22 cellular contexts compared by ENCODE assay signal in genomic region chr7:2025188-2025587, GRCh38.
"Had no signal": no experiment of that assay in that cellular context is flagged by ENCODE, and none has a peak within 500 bp of the region (broad histone marks: within the 10 kb centered on the region; RNA-seq: fewer than 3 reads in every experiment).

No MANE protein-coding gene starts in this region.

- H3K36me3 ChIP-seq: MG63 had no signal

- DNase-seq: Karpas-422, KG1, MG63, NCI-H1092, NCI-H1105 treated with DMSO at 0.1 percent for 48 hours, NCI-H1417 treated with DMSO at 0.1 percent for 48 hours, NCI-H146, NCI-H187, NCI-H2029, NCI-H2081 treated with DMSO at 0.1 percent for 48 hours, NCI-H2171, NCI-H226, NCI-H446, NCI-H510A, NCI-H524 treated with DMSO at 0.1 percent for 48 hours, NCI-H69, NCI-H774, PC-3, SHP77 had no signal

- H3K27ac ChIP-seq: HL-60, RWPE1 had no signal

- H3K27me3 ChIP-seq: MG63 had no signal

- H3K4me3 ChIP-seq: MG63 had no signal

- ATAC-seq: Panc1, PC-3 had no signal
